In the genomic region with DNA sequence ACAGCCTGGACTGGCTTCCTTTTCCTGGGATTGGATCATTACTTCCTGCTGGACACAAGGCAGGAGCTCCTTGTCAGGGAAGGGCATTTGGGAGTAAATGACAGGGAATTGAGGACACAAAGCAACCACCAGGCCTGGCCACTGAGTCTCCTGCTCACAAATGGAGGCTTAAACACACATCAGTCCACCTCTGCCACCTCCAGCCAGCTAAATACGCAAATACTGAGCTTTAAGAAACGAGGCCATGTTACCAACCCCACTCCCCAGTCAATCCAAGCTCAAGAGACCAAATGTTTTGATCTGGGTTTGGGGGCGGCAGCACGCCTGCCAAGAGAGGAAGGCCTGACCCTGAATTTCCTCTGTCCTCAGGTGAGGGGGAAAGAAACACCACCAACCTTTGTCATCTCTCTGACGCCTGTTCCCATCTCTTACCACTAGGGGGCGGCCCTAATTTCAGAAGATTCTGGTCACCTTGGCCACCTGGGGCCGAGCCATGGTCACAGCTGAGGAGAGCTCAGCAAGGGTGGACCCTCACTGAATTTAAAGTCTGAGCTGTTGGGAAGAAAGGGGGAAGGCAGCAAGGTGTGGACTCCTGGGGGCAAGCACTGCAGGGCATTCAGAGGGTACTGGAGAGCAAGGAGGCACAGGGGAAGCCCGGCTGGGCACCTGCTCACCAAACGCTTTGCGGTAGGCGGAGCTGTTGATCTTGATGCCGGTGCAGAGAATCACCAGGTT, we compare ENCODE assay signal across 8 cellular contexts. TPM values are rescaled to one million over a fixed set of nuclear protein-coding genes. Genes with fewer than 3 reads are reported as not detected.
DNase-seq lines count a peak whose midpoint lies in the region; ATAC-seq and TF ChIP-seq lines count a peak whose summit lies in the region.

No MANE protein-coding gene starts in this region.

- H3K36me3 ChIP-seq in hepatocyte (replicated peaks; ENCODE audit: insufficient read depth, low read depth): no peaks in the 10 kb centered on the region

- H3K4me3 ChIP-seq in hepatocyte: no peak overlapping the region

- peak; percentile 73 for TF ChIP-seq CTCF in hepatocyte (IDR thresholded peaks at IDR 0.05; ENCODE audit: poor library complexity)

- H3K9me2 ChIP-seq in hepatocyte (replicated peaks; ENCODE audit: insufficient read depth): no peaks in the 10 kb centered on the region

- TF ChIP-seq POLR2A in GM18505 (IDR thresholded peaks at IDR 0.05; ENCODE audit: borderline replicate concordance, extremely low read depth, insufficient read depth, insufficient read length): no peak

- no peaks in the 10 kb centered on the region for H4K20me1 ChIP-seq in hepatocyte (ENCODE audit: insufficient read depth, poor library complexity, severe bottlenecking)

- H3K27ac ChIP-seq in hepatocyte: no peak overlapping the region

- no peak overlapping the region for H3K4me2 ChIP-seq in hepatocyte

- ATAC-seq in SK-N-SH treated with all-trans-retinoic acid at 6 μM for 48 hours: peak; percentile 84
- no peak for ATAC-seq in GM18505 (IDR thresholded peaks at IDR 0.05; ENCODE audit: unreplicated experiment)

- H3K79me2 ChIP-seq in hepatocyte: no peaks in the 10 kb centered on the region

- H2AFZ ChIP-seq in hepatocyte: no peak overlapping the region

- no peaks in the 10 kb centered on the region for H3K9me3 ChIP-seq in hepatocyte (ENCODE audit: low read depth)

- H3K27me3 ChIP-seq in hepatocyte: no peaks in the 10 kb centered on the region

- WGBS in hepatocyte (ENCODE audit: low lambda C conversion rate, missing lambda C conversion rate): 60% methylated on average over 12 of the region's 12 CpGs

- no peaks in the 10 kb centered on the region for H3K4me1 ChIP-seq in hepatocyte (ENCODE audit: insufficient read depth)

- DNase-seq in DMS53 treated with DMSO at 0.1 percent for 48 hours (lab: John Stamatoyannopoulos, UW; ENCODE audit: unreplicated experiment): peak; percentile 45
- DNase-seq in HK-2 (ENCODE audit: unreplicated experiment): peak; percentile 58
- peak; percentile 29 for DNase-seq in activated naive CD8-positive, alpha-beta T cell treated with anti-CD3 and anti-CD28 coated beads, Interleukin-2, amount 50 U/mL, for 16 hours (ENCODE audit: low read depth, low spot score)
- peak; percentile 68 for DNase-seq in hepatocyte (ENCODE audit: low spot score)
- peak; percentile 42 for DNase-seq in stimulated activated CD4-positive, alpha-beta T cell treated with anti-CD3 and anti-CD28 coated beads, Interleukin-12 subunit alpha, Interleukin-12 subunit beta, amount 100 ng/mL, for 4 hours
- no peak for DNase-seq in NCI-H128 (lab: John Stamatoyannopoulos, UW; ENCODE audit: unreplicated experiment)

TF ChIP-seq in SK-N-SH treated with all-trans-retinoic acid at 6 μM for 48 hours, 23 proteins besides CTCF, POLR2A, EP300 and RAD21:
- TF ChIP-seq ESRRG (CRISPR knock-in tag; IDR thresholded peaks at IDR 0.05) (no peak), GLIS3 (CRISPR knock-in tag; IDR thresholded peaks at IDR 0.05) (no peak), SNAI2 (CRISPR knock-in tag; IDR thresholded peaks at IDR 0.05) (no peak), ZC3H10 (CRISPR knock-in tag; IDR thresholded peaks at IDR 0.05) (no peak), ISL1 (CRISPR knock-in tag; IDR thresholded peaks at IDR 0.05) (no peak), ZNF565 (CRISPR knock-in tag; conservative IDR thresholded peaks at IDR 0.05; ENCODE audit: low read depth) (no peak), CSDC2 (CRISPR knock-in tag; IDR thresholded peaks at IDR 0.05) (no peak), TSHZ2 (CRISPR knock-in tag; IDR thresholded peaks at IDR 0.05) (no peak), TCF4 (CRISPR knock-in tag; IDR thresholded peaks at IDR 0.05; ENCODE audit: borderline replicate concordance) (no peak)
- TF ChIP-seq, protein P1, sequence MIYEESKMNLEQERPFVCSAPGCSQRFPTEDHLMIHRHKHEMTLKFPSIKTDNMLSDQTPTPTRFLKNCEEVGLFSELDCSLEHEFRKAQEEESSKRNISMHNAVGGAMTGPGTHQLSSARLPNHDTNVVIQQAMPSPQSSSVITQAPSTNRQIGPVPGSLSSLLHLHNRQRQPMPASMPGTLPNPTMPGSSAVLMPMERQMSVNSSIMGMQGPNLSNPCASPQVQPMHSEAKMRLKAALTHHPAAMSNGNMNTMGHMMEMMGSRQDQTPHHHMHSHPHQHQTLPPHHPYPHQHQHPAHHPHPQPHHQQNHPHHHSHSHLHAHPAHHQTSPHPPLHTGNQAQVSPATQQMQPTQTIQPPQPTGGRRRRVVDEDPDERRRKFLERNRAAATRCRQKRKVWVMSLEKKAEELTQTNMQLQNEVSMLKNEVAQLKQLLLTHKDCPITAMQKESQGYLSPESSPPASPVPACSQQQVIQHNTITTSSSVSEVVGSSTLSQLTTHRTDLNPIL (CRISPR knock-in tag; IDR thresholded peaks at IDR 0.05; ENCODE audit: low read depth): no peak
- TF ChIP-seq, protein P2, sequence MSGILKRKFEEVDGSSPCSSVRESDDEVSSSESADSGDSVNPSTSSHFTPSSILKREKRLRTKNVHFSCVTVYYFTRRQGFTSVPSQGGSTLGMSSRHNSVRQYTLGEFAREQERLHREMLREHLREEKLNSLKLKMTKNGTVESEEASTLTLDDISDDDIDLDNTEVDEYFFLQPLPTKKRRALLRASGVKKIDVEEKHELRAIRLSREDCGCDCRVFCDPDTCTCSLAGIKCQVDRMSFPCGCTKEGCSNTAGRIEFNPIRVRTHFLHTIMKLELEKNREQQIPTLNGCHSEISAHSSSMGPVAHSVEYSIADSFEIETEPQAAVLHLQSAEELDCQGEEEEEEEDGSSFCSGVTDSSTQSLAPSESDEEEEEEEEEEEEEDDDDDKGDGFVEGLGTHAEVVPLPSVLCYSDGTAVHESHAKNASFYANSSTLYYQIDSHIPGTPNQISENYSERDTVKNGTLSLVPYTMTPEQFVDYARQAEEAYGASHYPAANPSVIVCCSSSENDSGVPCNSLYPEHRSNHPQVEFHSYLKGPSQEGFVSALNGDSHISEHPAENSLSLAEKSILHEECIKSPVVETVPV (CRISPR knock-in tag; IDR thresholded peaks at IDR 0.05): no peak

RNA-seq across cellular contexts. Expression of gene AIFM2, which starts 16.5 kb away (rescaled TPM):
- 7.9 and 8.6 TPM in 2 replicates for total RNA-seq in hepatocyte
- 11.8 and 16.1 TPM in 2 replicates for polyA plus RNA-seq in hepatocyte

RNA-seq across cellular contexts. Expression of gene TYSND1, which starts 30.4 kb away (rescaled TPM):
- total RNA-seq in hepatocyte: 12.1 and 12.6 TPM in 2 replicates
- 13.3 and 22.0 TPM in 2 replicates for polyA plus RNA-seq in hepatocyte

RNA-seq across cellular contexts. Expression of gene SAR1A, which starts 54.2 kb away (rescaled TPM):
- 141 and 164 TPM in 2 replicates for total RNA-seq in hepatocyte
- polyA plus RNA-seq in hepatocyte: 106 and 131 TPM in 2 replicates
